Comparison of ENCODE assay signal across 8 cellular contexts in the genomic region with DNA sequence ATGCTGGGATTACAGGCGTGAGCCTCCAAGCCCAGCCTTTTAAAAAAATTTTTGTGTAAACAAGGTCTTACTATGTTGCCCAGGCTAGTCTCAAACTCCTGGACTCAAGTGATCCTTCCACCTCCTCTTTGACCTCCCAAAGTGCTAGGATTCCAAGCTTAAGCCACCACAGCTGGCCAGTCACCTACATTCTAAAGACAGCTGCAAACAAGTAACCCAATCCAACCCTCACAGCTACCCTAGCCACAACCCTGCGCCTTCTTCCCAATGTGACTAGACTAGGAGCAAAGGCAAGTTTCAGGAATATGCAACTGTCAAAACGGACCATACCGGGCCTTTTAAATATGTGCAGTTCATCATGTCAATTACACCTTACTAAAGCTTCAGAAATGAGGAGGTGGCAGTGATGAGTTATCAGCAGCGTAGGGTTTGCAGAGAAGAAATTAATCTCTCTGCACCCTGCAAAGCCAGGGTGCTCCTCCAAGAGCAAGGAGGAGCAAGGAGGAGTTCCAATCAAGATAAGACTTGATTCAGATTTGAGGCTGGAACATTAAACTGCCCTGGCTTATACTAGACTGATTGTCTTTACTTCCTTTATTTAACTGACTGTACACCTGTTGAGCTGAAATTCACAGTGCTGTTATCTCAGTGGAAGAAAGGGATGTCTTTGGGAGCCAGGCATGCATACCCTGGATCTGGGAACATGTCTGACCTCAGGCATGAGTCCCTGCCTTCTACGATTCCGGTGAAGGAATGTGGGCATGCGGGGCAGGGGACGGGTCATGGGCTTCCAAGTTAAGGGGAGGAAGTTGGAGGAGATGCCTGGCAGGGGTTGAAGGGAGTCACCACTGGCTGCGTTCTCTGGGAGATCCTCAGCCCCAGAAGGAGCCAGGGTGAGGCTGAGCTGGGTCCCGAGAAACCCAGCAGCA. TPM values are rescaled to one million over a fixed set of nuclear protein-coding genes. Genes with fewer than 3 reads are reported as not detected.
DNase-seq lines count a peak whose midpoint lies in the region; ATAC-seq and TF ChIP-seq lines count a peak whose summit lies in the region.

No MANE protein-coding gene starts in this region.

- 0 out of 2 replicates have a peak, but pooled peaks cover 4% of the 10 kb centered on the region for H4K20me1 ChIP-seq in IMR-90 (ENCODE audit: insufficient read depth, low read length)
- H4K20me1 ChIP-seq in GM23248 (ENCODE audit: insufficient read depth): no peaks in the 10 kb centered on the region

- no peaks in the 10 kb centered on the region for H3K27me3 ChIP-seq in CD4-positive, alpha-beta T cell (ENCODE audit: control insufficient read depth, insufficient read depth, low read length)
- H3K27me3 ChIP-seq in IMR-90 (ENCODE audit: control insufficient read depth, insufficient read depth, low read length): no peaks in the 10 kb centered on the region
- H3K27me3 ChIP-seq in neutrophil: no peaks in the 10 kb centered on the region
- H3K27me3 ChIP-seq in spleen (replicated peaks in 1 of 7): no peaks in the 10 kb centered on the region
- H3K27me3 ChIP-seq in GM23248 (replicated peaks; ENCODE audit: insufficient read depth): no peaks in the 10 kb centered on the region

- H3K23ac ChIP-seq in IMR-90 (ENCODE audit: low read depth, low read length): no peak overlapping the region

- dilution Hi-C loops in IMR-90 (cut with HindIII; ENCODE audit: low sequenced_read_pairs, unreplicated experiment): no loop called here

- H3K9me3 Mint-ChIP-seq in CD4-positive, alpha-beta T cell: no peaks in the 10 kb centered on the region
- no peaks in the 10 kb centered on the region for H3K9me3 Mint-ChIP-seq in dendritic cell treated with granulocyte-macrophage colony-stimulating factor and Interleukin-4, amounts not matched to agents 40 ng/mL and 50 ng/mL, for 4 days

- in situ Hi-C loops in IMR-90 (cut with MboI; ENCODE audit: low sequenced_read_pairs) (no loop called here), GM23248 (cut with MboI) (loop anchor here (10.0 kb wide), 1 partner anchor 145 kb away; no protein-coding TSS in a partner anchor)

- peak overlapping the region; percentile 54 for H3K4me3 Mint-ChIP-seq in CD4-positive, alpha-beta T cell
- H3K4me3 Mint-ChIP-seq in dendritic cell treated with granulocyte-macrophage colony-stimulating factor and Interleukin-4, amounts not matched to agents 40 ng/mL and 50 ng/mL, for 4 days: peak overlapping the region; percentile 67

- peaks cover 8% of the 10 kb centered on the region for H3K36me3 ChIP-seq in IMR-90 (ENCODE audit: control insufficient read depth, insufficient read depth, low read length)
- peaks cover 36% of the 10 kb centered on the region for H3K36me3 ChIP-seq in neutrophil
- H3K36me3 ChIP-seq in spleen: peaks cover 0 to 70% (median 20%) of the 10 kb centered on the region in 6 donors
- H3K36me3 ChIP-seq in GM23248 (ENCODE audit: low read depth): no peaks in the 10 kb centered on the region; the same call in 1 of the 2 replicates

- peaks cover 12% of the 10 kb centered on the region; the same call in 1 of the 2 replicates for H3F3A ChIP-seq in GM23248 (ENCODE audit: insufficient read depth)

- H3K4me1 ChIP-seq in IMR-90 (ENCODE audit: control insufficient read depth, insufficient read depth, low read length): peaks cover 20% of the 10 kb centered on the region
- peaks cover 7 to 10% of the 10 kb centered on the region in 2 experiments for H3K4me1 ChIP-seq in neutrophil (ENCODE audit: control insufficient read depth in 1 of 2, insufficient read depth in 1 of 2, low read depth in 1 of 2, low read length in 1 of 2)
- H3K4me1 ChIP-seq in spleen: peaks cover 0 to 25% (median 19%) of the 10 kb centered on the region in 6 donors
- H3K4me1 ChIP-seq in GM23248 (ENCODE audit: insufficient read depth): peaks cover 10% of the 10 kb centered on the region; the same call in 1 of the 2 replicates

- H3K79me1 ChIP-seq in IMR-90 (ENCODE audit: low read depth in 1 of 2, low read length in 2 of 2): peaks cover 0 to 20% of the 10 kb centered on the region in 2 experiments; a peak in 2 of 4 replicates

- H3K4me2 ChIP-seq in IMR-90 (ENCODE audit: low read depth, low read length) (no peak overlapping the region), GM23248 (ENCODE audit: unreplicated experiment) (no peak overlapping the region)

- 92% methylated on average over 4 of the region's 11 CpGs; no CpG with 5 or more reads in 1 of the 2 experiments for WGBS in IMR-90 (ENCODE audit: extremely low coverage in 2 of 2, insufficient read length in 1 of 2), 2 experiments
- 92 to 95% (median 94%) methylated on average over 11 of the region's 11 CpGs for WGBS in spleen, 5 donors
- 73% methylated on average over 11 of the region's 11 CpGs for WGBS in GM23248 (ENCODE audit: low coverage in 1 of 2, low lambda C conversion rate in 2 of 2, missing lambda C conversion rate in 2 of 2), 2 experiments

- H3K9me3 ChIP-seq in CD4-positive, alpha-beta T cell (ENCODE audit: control insufficient read depth, low read length): no peaks in the 10 kb centered on the region
- no peaks in the 10 kb centered on the region for H3K9me3 ChIP-seq in IMR-90 (ENCODE audit: control insufficient read depth, insufficient read depth, low read length)
- no peaks in the 10 kb centered on the region for H3K9me3 ChIP-seq in neutrophil
- H3K9me3 ChIP-seq in spleen: no peaks in the 10 kb centered on the region
- H3K9me3 ChIP-seq in GM23248 (ENCODE audit: low read depth): no peaks in the 10 kb centered on the region

- H4K91ac ChIP-seq in IMR-90 (ENCODE audit: insufficient read depth, low read depth, low read length): peak overlapping the region; percentile 79

- intact Hi-C loops in CD4-positive, alpha-beta T cell (cut with DNase I, micrococcal nuclease): loop anchor here in 1 of 2 experiments (5.0 kb wide), 1 partner anchor 128 kb away; no protein-coding TSS in a partner anchor
- intact Hi-C loops in IMR-90 (cut with micrococcal nuclease) (loop anchor here (5.0 to 10.0 kb wide), 2 partner anchors 95 to 233 kb away; a partner anchor contains a TSS), spleen (cut with DNase I; ENCODE audit: low total_unique reads) (no loop called here)
- intact Hi-C loops in dendritic cell treated with granulocyte-macrophage colony-stimulating factor and Interleukin-4, amounts not matched to agents 40 ng/mL and 50 ng/mL, for 4 days (cut with micrococcal nuclease): loop anchor here (10.0 kb wide), 1 partner anchor 65 kb away; no protein-coding TSS in a partner anchor

- no peaks in the 10 kb centered on the region for H3K9me2 ChIP-seq in GM23248 (ENCODE audit: insufficient read depth)

- peak overlapping the region; percentile 79 for H3K4ac ChIP-seq in IMR-90 (ENCODE audit: low read depth, low read length)

- no peak overlapping the region for H3K9ac ChIP-seq in IMR-90 (ENCODE audit: low read depth, low read length)
- no peak overlapping the region for H3K9ac ChIP-seq in GM23248

- CTCF ChIA-PET in CD4-positive, alpha-beta T cell (lab: Charles Lee): interaction anchor here (3.2 kb wide), 1 partner anchor 10 kb away, joined by 17 read pairs; no protein-coding TSS in a partner anchor
- CTCF ChIA-PET in IMR-90 (lab: Yijun Ruan, JAX): interaction anchor here (0.6 to 2.6 kb wide), 2 partner anchors 9 to 10 kb away, joined by 4 to 9 read pairs; no protein-coding TSS in a partner anchor

- no peak overlapping the region for H2AFZ ChIP-seq in IMR-90 (replicated peaks; ENCODE audit: low read length, poor library complexity)
- no peak overlapping the region for H2AFZ ChIP-seq in GM23248

- POLR2A ChIA-PET in CD4-positive, alpha-beta T cell (lab: Charles Lee): interaction anchor here (2.0 to 4.0 kb wide), 2 partner anchors 10 to 95 kb away, joined by 7 to 16 read pairs; a partner anchor contains a TSS
- POLR2A ChIA-PET in IMR-90 (lab: Charles Lee; ENCODE audit: unreplicated experiment): no interaction called here

- no peak for TF ChIP-seq CTCF in CD4-positive, alpha-beta T cell (IDR thresholded peaks at IDR 0.05)
- no peak for TF ChIP-seq CTCF in IMR-90 (conservative IDR thresholded peaks at IDR 0.05; ENCODE audit: low read depth, low read length)
- TF ChIP-seq CTCF in neutrophil (IDR thresholded peaks at IDR 0.05): no peak
- TF ChIP-seq CTCF in spleen (IDR thresholded peaks at IDR 0.05 in 8 of 11, conservative IDR thresholded peaks at IDR 0.05 in 3 of 11): no peak

- peaks cover 22% of the 10 kb centered on the region for H3K9me1 ChIP-seq in IMR-90 (ENCODE audit: insufficient read depth, low read length)

- H2AK9ac ChIP-seq in IMR-90 (replicated peaks; ENCODE audit: low read depth, low read length, poor library complexity): peak overlapping the region; percentile 44

- peak overlapping the region; percentile 94 for H2AK5ac ChIP-seq in IMR-90 (ENCODE audit: low read depth, low read length)

- no peaks in the 10 kb centered on the region for H3K79me2 ChIP-seq in GM23248 (ENCODE audit: insufficient read depth)

- H4K5ac ChIP-seq in IMR-90 (ENCODE audit: low read depth, low read length): no peak overlapping the region; the same call in 1 of the 2 replicates

- peaks cover 34% of the 10 kb centered on the region for H3K4me1 Mint-ChIP-seq in CD4-positive, alpha-beta T cell (ENCODE audit: low read depth)
- peaks cover 39% of the 10 kb centered on the region for H3K4me1 Mint-ChIP-seq in dendritic cell treated with granulocyte-macrophage colony-stimulating factor and Interleukin-4, amounts not matched to agents 40 ng/mL and 50 ng/mL, for 4 days (ENCODE audit: low read depth)

- peak overlapping the region; percentile 66 for H3K14ac ChIP-seq in IMR-90 (replicated peaks; ENCODE audit: low read depth, low read length)

- ATAC-seq in CD4-positive, alpha-beta T cell (ENCODE audit: poor library complexity): no peak
- no peak for ATAC-seq in IMR-90 (ENCODE audit: low read depth)

- no peaks in the 10 kb centered on the region for H3K27me3 Mint-ChIP-seq in CD4-positive, alpha-beta T cell
- no peaks in the 10 kb centered on the region for H3K27me3 Mint-ChIP-seq in dendritic cell treated with granulocyte-macrophage colony-stimulating factor and Interleukin-4, amounts not matched to agents 40 ng/mL and 50 ng/mL, for 4 days

- peak overlapping the region in 1 of 2 experiments; percentile 10; a peak in 1 of 4 replicates for H4K8ac ChIP-seq in IMR-90 (ENCODE audit: low read depth in 2 of 2, low read length in 2 of 2)

- peak overlapping the region; percentile 84; the same call in 1 of the 2 replicates for H3K18ac ChIP-seq in IMR-90 (ENCODE audit: low read depth, low read length)

- H2BK20ac ChIP-seq in IMR-90 (ENCODE audit: low read depth, low read length): peak overlapping the region; percentile 76

- peak overlapping the region; percentile 69 for H2BK120ac ChIP-seq in IMR-90 (ENCODE audit: low read depth, low read length)

- no peak for TF ChIP-seq RAD21 in IMR-90 (IDR thresholded peaks at IDR 0.05; ENCODE audit: low read length)

- peaks cover 34% of the 10 kb centered on the region for H3K36me3 Mint-ChIP-seq in CD4-positive, alpha-beta T cell (ENCODE audit: low read depth)
- peaks cover 81% of the 10 kb centered on the region for H3K36me3 Mint-ChIP-seq in dendritic cell treated with granulocyte-macrophage colony-stimulating factor and Interleukin-4, amounts not matched to agents 40 ng/mL and 50 ng/mL, for 4 days (ENCODE audit: low read depth)

- H3K27ac Mint-ChIP-seq in CD4-positive, alpha-beta T cell: peak overlapping the region; percentile 34
- peak overlapping the region; percentile 58 for H3K27ac Mint-ChIP-seq in dendritic cell treated with granulocyte-macrophage colony-stimulating factor and Interleukin-4, amounts not matched to agents 40 ng/mL and 50 ng/mL, for 4 days

- H3K4me3 ChIP-seq in IMR-90 (ENCODE audit: insufficient read depth, low read depth, low read length): no peak overlapping the region
- no peak overlapping the region for H3K4me3 ChIP-seq in neutrophil (ENCODE audit: low read depth in 1 of 2, low read length in 1 of 2)
- H3K4me3 ChIP-seq in spleen: no peak overlapping the region
- H3K4me3 ChIP-seq in GM23248: no peak overlapping the region

- no TSS peak for BruUV-seq in IMR-90 (replicated peaks; lab: Mats Ljungman, UMichigan)

- H3K27ac ChIP-seq in CD4-positive, alpha-beta T cell (ENCODE audit: low read depth, low read length): no peak overlapping the region
- peak overlapping the region; percentile 61; the same call in 1 of the 2 replicates for H3K27ac ChIP-seq in IMR-90 (ENCODE audit: insufficient read depth, low read length)
- H3K27ac ChIP-seq in neutrophil: peak overlapping the region; percentile 61
- H3K27ac ChIP-seq in spleen: peak overlapping the region in 3 of 8 donors; percentile 52 to 73 (median 56)
- H3K27ac ChIP-seq in GM23248: no peak overlapping the region

- peak overlapping the region; percentile 69 for H2BK5ac ChIP-seq in IMR-90 (ENCODE audit: low read depth, low read length, poor library complexity, severe bottlenecking)

- no peak for DNase-seq in CD4-positive, alpha-beta T cell
- DNase-seq in IMR-90 (no peak), amygdala (lab: John Stamatoyannopoulos, UW) (no peak), spleen (no peak), GM19240 (ENCODE audit: insufficient read length, low spot score) (no peak), GM23248 (no peak)

- TF ChIP-seq POLR2A in IMR-90 (IDR thresholded peaks at IDR 0.05; ENCODE audit: low read depth, low read length) (no peak), spleen (IDR thresholded peaks at IDR 0.05) (no peak)

- H2BK15ac ChIP-seq in IMR-90 (ENCODE audit: low read depth, low read length): peak overlapping the region; percentile 82; the same call in 1 of the 3 replicates

- H3K56ac ChIP-seq in IMR-90 (ENCODE audit: extremely low read depth, insufficient read depth, low read length): no peak overlapping the region

RNA-seq across cellular contexts. Expression of a gene that starts 15.5 kb away (rescaled TPM):
- 10 to 100 TPM in 1 of 2 experiments, 1 to 10 TPM in 1; 10.0 to 10.8 TPM for total RNA-seq in CD4-positive, alpha-beta T cell
- total RNA-seq in IMR-90 (2012; rRNA removed) (23.1 and 32.1 TPM in 2 replicates), spleen (10 to 100 TPM; 24.9 to 57.9 (median 41.4) TPM)
- polyA plus RNA-seq in IMR-90 (2012; rRNA removed) (33.8 and 39.3 TPM in 2 replicates), spleen (10 to 100 TPM; 30.1 to 66.2 (median 56.6) TPM), GM23248 (2016; fragmentation: Nextera tagmentation; extraction: Ambion mirVana) (46.9 and 47.1 TPM in 2 replicates)
- 13.7 and 39.5 TPM in 2 replicates for polyA plus RNA-seq in IMR-90 (2012; cell fraction: cytosol; rRNA removed)
- 76.5 and 138 TPM in 2 replicates for polyA plus RNA-seq in IMR-90 (2012; cell fraction: nucleus; rRNA removed; ENCODE audit: low replicate concordance)
- 8.2 and 25.1 TPM in 2 replicates for total RNA-seq in GM23248 (2014; rRNA removed; shearing (Covaris generic))

RNA-seq across cellular contexts. Expression of a gene that starts 37.9 kb away (rescaled TPM):
- 1 to 10 TPM; 8.4 to 8.5 TPM for total RNA-seq in CD4-positive, alpha-beta T cell
- total RNA-seq in IMR-90 (2012; rRNA removed): 70.0 and 73.8 TPM in 2 replicates
- polyA plus RNA-seq in IMR-90 (2012; rRNA removed): 53.9 and 66.1 TPM in 2 replicates
- polyA plus RNA-seq in IMR-90 (2012; cell fraction: cytosol; rRNA removed): 40.2 and 55.4 TPM in 2 replicates
- polyA plus RNA-seq in IMR-90 (2012; cell fraction: nucleus; rRNA removed; ENCODE audit: low replicate concordance): 23.0 and 50.8 TPM in 2 replicates
- total RNA-seq in spleen: 10 to 100 TPM; 18.3 to 48.8 (median 28.4) TPM
- 10 to 100 TPM; 36.3 to 60.4 (median 45.0) TPM for polyA plus RNA-seq in spleen
- total RNA-seq in GM23248 (2014; rRNA removed; shearing (Covaris generic)): 31.5 and 42.5 TPM in 2 replicates
- 51.8 and 54.7 TPM in 2 replicates for polyA plus RNA-seq in GM23248 (2016; fragmentation: Nextera tagmentation; extraction: Ambion mirVana)

RNA-seq across cellular contexts. Expression of a gene that starts 38.0 kb away (rescaled TPM):
- total RNA-seq in CD4-positive, alpha-beta T cell: 10 to 100 TPM; 66.4 to 68.3 TPM
- 55.4 and 56.1 TPM in 2 replicates for total RNA-seq in IMR-90 (2012; rRNA removed)
- polyA plus RNA-seq in IMR-90 (2012; rRNA removed): 206 and 232 TPM in 2 replicates
- 161 and 191 TPM in 2 replicates for polyA plus RNA-seq in IMR-90 (2012; cell fraction: cytosol; rRNA removed)
- 83.5 and 115 TPM in 2 replicates for polyA plus RNA-seq in IMR-90 (2012; cell fraction: nucleus; rRNA removed; ENCODE audit: low replicate concordance)
- 100 to 1,000 TPM in 3 of 7 donors, 10 to 100 TPM in 4; 62.2 to 129 (median 97.7) TPM for total RNA-seq in spleen
- polyA plus RNA-seq in spleen: 10 to 100 TPM; 45.5 to 74.1 (median 71.4) TPM
- 71.7 and 72.4 TPM in 2 replicates for total RNA-seq in GM23248 (2014; rRNA removed; shearing (Covaris generic))
- polyA plus RNA-seq in GM23248 (2016; fragmentation: Nextera tagmentation; extraction: Ambion mirVana): 227 and 250 TPM in 2 replicates

Comparison
In these comparisons a context has a peak if more than half of its experiments do, and no peak if none do; other contexts are left out.
1. H3K27ac ChIP-seq: peak in IMR-90 (single experiment) and neutrophil (single experiment); none in CD4-positive, alpha-beta T cell (single experiment) and GM23248 (single experiment).